Comparison of ENCODE assay signal across 1 cellular context in the genomic region with DNA sequence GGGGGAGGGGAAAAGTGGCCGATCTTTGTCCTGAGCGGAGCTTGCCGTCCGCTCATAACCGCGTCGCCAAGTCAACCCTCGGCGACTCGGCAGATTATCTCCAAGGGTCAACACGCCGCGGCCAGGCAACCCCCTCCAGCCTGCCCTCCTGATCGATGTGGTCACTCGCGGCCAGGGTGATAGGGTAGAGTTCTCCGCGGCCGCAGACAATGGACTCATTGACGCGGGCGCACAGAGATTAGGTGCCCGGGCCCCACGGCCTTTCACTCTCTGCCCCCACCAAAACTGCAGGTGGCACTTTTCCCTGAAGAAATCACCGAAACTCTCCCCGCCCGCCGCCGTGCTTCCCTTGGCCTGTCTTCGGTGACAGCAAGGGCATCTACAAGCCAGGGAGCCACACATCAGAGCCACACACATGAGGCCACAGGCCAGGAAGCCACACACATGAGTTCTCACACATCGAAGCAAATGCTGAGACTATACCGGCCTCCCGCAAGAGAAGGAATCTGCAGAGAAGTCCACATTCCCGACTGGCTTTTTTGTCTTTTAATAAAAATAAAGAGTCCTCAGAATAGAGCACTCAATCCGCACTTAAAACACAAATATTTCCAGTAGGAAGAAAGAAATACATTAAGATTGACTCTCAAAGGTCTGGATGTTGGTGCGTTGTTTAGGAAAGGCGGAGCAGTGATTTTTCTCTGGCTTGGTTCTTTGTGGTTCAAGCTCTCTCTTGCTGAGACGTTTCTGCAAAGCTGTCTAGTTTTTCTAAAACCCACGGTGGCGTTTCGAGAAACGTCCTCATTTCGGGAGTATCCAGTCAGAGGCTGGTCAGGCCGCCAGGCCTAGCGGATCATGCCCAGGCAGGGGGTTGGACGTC.
TF ChIP-seq lines count a peak whose summit lies in the region.

No MANE protein-coding gene starts in this region.

TF ChIP-seq in HepG2, 621 proteins besides CTCF, POLR2A, EP300 and RAD21 (continued from another document and continues in another):
- TF ChIP-seq, protein P1, sequence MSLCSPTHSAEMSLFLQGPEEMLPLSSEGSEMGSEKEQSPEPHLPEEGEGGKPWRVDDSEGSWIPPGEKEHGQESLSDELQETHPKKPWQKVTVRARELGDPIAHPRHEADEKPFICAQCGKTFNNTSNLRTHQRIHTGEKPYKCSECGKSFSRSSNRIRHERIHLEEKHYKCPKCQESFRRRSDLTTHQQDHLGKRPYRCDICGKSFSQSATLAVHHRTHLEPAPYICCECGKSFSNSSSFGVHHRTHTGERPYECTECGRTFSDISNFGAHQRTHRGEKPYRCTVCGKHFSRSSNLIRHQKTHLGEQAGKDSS (CRISPR knock-in tag; IDR thresholded peaks at IDR 0.05; ENCODE audit: borderline replicate concordance, low read depth), result no peak
- TF ChIP-seq, protein P2, sequence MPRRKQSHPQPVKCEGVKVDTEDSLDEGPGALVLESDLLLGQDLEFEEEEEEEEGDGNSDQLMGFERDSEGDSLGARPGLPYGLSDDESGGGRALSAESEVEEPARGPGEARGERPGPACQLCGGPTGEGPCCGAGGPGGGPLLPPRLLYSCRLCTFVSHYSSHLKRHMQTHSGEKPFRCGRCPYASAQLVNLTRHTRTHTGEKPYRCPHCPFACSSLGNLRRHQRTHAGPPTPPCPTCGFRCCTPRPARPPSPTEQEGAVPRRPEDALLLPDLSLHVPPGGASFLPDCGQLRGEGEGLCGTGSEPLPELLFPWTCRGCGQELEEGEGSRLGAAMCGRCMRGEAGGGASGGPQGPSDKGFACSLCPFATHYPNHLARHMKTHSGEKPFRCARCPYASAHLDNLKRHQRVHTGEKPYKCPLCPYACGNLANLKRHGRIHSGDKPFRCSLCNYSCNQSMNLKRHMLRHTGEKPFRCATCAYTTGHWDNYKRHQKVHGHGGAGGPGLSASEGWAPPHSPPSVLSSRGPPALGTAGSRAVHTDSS (CRISPR knock-in tag; conservative IDR thresholded peaks at IDR 0.05), result no peak
- TF ChIP-seq SOX5 (CRISPR knock-in tag; IDR thresholded peaks at IDR 0.05; ENCODE audit: borderline replicate concordance) (no peak), ZNF44 (CRISPR knock-in tag; IDR thresholded peaks at IDR 0.05) (no peak), ATF7-NPFF (CRISPR knock-in tag; IDR thresholded peaks at IDR 0.05; ENCODE audit: low read depth) (no peak), MATR3 (CRISPR knock-in tag; IDR thresholded peaks at IDR 0.05) (no peak), CBFB (CRISPR knock-in tag; IDR thresholded peaks at IDR 0.05) (no peak), HDAC2 (CRISPR knock-in tag; IDR thresholded peaks at IDR 0.05) (peak; percentile 45; the same call in 1 of the 2 replicates), TMF1 (CRISPR knock-in tag; IDR thresholded peaks at IDR 0.05; ENCODE audit: low read depth) (no peak; the same call in 1 of the 2 replicates), SMARCE1 (IDR thresholded peaks at IDR 0.05; ENCODE audit: borderline replicate concordance) (no peak), ZFAT (CRISPR knock-in tag; conservative IDR thresholded peaks at IDR 0.05) (no peak), KMT2A (CRISPR knock-in tag; IDR thresholded peaks at IDR 0.05) (0 out of 2 replicates have a peak, but pooled peaks have one; percentile 30), ZNF225 (CRISPR knock-in tag; IDR thresholded peaks at IDR 0.05) (no peak), ZKSCAN1 (IDR thresholded peaks at IDR 0.05; ENCODE audit: low read length) (no peak), SMAD1 (CRISPR knock-in tag; IDR thresholded peaks at IDR 0.05; ENCODE audit: borderline replicate concordance, low read depth) (no peak), NCOR1 (IDR thresholded peaks at IDR 0.05; ENCODE audit: borderline replicate concordance, low read length) (no peak), PAF1 (CRISPR knock-in tag; IDR thresholded peaks at IDR 0.05) (no peak), ISL2 (CRISPR knock-in tag; IDR thresholded peaks at IDR 0.05) (no peak), ZNF773 (CRISPR knock-in tag; IDR thresholded peaks at IDR 0.05; ENCODE audit: borderline replicate concordance) (no peak), SOX6 (IDR thresholded peaks at IDR 0.05) (no peak), SOX6 (CRISPR knock-in tag; IDR thresholded peaks at IDR 0.05) (peak; percentile 82), ZNF577 (CRISPR knock-in tag; IDR thresholded peaks at IDR 0.05; ENCODE audit: borderline replicate concordance, low read depth) (no peak), ARID2 (CRISPR knock-in tag; IDR thresholded peaks at IDR 0.05; ENCODE audit: borderline replicate concordance) (no peak), KDM3A (CRISPR knock-in tag; IDR thresholded peaks at IDR 0.05; ENCODE audit: low read depth) (no peak), HOXD1 (CRISPR knock-in tag; IDR thresholded peaks at IDR 0.05) (no peak), ZSCAN20 (CRISPR knock-in tag; IDR thresholded peaks at IDR 0.05; ENCODE audit: borderline replicate concordance) (no peak), ZIK1 (CRISPR knock-in tag; IDR thresholded peaks at IDR 0.05; ENCODE audit: borderline replicate concordance, low read depth) (no peak), PCBP1 (IDR thresholded peaks at IDR 0.05; ENCODE audit: borderline replicate concordance, low read depth, low read length) (peak; percentile 92), TP53 (CRISPR knock-in tag; conservative IDR thresholded peaks at IDR 0.05) (no peak)
- TF ChIP-seq, protein P3, sequence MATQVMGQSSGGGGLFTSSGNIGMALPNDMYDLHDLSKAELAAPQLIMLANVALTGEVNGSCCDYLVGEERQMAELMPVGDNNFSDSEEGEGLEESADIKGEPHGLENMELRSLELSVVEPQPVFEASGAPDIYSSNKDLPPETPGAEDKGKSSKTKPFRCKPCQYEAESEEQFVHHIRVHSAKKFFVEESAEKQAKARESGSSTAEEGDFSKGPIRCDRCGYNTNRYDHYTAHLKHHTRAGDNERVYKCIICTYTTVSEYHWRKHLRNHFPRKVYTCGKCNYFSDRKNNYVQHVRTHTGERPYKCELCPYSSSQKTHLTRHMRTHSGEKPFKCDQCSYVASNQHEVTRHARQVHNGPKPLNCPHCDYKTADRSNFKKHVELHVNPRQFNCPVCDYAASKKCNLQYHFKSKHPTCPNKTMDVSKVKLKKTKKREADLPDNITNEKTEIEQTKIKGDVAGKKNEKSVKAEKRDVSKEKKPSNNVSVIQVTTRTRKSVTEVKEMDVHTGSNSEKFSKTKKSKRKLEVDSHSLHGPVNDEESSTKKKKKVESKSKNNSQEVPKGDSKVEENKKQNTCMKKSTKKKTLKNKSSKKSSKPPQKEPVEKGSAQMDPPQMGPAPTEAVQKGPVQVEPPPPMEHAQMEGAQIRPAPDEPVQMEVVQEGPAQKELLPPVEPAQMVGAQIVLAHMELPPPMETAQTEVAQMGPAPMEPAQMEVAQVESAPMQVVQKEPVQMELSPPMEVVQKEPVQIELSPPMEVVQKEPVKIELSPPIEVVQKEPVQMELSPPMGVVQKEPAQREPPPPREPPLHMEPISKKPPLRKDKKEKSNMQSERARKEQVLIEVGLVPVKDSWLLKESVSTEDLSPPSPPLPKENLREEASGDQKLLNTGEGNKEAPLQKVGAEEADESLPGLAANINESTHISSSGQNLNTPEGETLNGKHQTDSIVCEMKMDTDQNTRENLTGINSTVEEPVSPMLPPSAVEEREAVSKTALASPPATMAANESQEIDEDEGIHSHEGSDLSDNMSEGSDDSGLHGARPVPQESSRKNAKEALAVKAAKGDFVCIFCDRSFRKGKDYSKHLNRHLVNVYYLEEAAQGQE (IDR thresholded peaks at IDR 0.05; ENCODE audit: borderline replicate concordance in 1 of 2, low read depth in 1 of 2, low read length in 2 of 2), result no peak
- TF ChIP-seq, protein P4, sequence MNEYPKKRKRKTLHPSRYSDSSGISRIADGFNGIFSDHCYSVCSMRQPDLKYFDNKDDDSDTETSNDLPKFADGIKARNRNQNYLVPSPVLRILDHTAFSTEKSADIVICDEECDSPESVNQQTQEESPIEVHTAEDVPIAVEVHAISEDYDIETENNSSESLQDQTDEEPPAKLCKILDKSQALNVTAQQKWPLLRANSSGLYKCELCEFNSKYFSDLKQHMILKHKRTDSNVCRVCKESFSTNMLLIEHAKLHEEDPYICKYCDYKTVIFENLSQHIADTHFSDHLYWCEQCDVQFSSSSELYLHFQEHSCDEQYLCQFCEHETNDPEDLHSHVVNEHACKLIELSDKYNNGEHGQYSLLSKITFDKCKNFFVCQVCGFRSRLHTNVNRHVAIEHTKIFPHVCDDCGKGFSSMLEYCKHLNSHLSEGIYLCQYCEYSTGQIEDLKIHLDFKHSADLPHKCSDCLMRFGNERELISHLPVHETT (CRISPR knock-in tag; conservative IDR thresholded peaks at IDR 0.05), result no peak
- TF ChIP-seq, protein P5, sequence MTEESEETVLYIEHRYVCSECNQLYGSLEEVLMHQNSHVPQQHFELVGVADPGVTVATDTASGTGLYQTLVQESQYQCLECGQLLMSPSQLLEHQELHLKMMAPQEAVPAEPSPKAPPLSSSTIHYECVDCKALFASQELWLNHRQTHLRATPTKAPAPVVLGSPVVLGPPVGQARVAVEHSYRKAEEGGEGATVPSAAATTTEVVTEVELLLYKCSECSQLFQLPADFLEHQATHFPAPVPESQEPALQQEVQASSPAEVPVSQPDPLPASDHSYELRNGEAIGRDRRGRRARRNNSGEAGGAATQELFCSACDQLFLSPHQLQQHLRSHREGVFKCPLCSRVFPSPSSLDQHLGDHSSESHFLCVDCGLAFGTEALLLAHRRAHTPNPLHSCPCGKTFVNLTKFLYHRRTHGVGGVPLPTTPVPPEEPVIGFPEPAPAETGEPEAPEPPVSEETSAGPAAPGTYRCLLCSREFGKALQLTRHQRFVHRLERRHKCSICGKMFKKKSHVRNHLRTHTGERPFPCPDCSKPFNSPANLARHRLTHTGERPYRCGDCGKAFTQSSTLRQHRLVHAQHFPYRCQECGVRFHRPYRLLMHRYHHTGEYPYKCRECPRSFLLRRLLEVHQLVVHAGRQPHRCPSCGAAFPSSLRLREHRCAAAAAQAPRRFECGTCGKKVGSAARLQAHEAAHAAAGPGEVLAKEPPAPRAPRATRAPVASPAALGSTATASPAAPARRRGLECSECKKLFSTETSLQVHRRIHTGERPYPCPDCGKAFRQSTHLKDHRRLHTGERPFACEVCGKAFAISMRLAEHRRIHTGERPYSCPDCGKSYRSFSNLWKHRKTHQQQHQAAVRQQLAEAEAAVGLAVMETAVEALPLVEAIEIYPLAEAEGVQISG (CRISPR knock-in tag; IDR thresholded peaks at IDR 0.05), result no peak
- TF ChIP-seq, protein P6, sequence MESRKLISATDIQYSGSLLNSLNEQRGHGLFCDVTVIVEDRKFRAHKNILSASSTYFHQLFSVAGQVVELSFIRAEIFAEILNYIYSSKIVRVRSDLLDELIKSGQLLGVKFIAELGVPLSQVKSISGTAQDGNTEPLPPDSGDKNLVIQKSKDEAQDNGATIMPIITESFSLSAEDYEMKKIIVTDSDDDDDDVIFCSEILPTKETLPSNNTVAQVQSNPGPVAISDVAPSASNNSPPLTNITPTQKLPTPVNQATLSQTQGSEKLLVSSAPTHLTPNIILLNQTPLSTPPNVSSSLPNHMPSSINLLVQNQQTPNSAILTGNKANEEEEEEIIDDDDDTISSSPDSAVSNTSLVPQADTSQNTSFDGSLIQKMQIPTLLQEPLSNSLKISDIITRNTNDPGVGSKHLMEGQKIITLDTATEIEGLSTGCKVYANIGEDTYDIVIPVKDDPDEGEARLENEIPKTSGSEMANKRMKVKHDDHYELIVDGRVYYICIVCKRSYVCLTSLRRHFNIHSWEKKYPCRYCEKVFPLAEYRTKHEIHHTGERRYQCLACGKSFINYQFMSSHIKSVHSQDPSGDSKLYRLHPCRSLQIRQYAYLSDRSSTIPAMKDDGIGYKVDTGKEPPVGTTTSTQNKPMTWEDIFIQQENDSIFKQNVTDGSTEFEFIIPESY (CRISPR knock-in tag; IDR thresholded peaks at IDR 0.05), result 0 out of 2 replicates have a peak, but pooled peaks have one; percentile 65
- TF ChIP-seq, protein P7, sequence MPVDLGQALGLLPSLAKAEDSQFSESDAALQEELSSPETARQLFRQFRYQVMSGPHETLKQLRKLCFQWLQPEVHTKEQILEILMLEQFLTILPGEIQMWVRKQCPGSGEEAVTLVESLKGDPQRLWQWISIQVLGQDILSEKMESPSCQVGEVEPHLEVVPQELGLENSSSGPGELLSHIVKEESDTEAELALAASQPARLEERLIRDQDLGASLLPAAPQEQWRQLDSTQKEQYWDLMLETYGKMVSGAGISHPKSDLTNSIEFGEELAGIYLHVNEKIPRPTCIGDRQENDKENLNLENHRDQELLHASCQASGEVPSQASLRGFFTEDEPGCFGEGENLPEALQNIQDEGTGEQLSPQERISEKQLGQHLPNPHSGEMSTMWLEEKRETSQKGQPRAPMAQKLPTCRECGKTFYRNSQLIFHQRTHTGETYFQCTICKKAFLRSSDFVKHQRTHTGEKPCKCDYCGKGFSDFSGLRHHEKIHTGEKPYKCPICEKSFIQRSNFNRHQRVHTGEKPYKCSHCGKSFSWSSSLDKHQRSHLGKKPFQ (CRISPR knock-in tag; IDR thresholded peaks at IDR 0.05; ENCODE audit: insufficient replicate concordance), result no peak
- TF ChIP-seq, protein P8, sequence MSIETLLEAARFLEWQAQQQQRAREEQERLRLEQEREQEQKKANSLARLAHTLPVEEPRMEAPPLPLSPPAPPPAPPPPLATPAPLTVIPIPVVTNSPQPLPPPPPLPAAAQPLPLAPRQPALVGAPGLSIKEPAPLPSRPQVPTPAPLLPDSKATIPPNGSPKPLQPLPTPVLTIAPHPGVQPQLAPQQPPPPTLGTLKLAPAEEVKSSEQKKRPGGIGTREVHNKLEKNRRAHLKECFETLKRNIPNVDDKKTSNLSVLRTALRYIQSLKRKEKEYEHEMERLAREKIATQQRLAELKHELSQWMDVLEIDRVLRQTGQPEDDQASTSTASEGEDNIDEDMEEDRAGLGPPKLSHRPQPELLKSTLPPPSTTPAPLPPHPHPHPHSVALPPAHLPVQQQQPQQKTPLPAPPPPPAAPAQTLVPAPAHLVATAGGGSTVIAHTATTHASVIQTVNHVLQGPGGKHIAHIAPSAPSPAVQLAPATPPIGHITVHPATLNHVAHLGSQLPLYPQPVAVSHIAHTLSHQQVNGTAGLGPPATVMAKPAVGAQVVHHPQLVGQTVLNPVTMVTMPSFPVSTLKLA (IDR thresholded peaks at IDR 0.05), result no peak
- TF ChIP-seq, protein P9, sequence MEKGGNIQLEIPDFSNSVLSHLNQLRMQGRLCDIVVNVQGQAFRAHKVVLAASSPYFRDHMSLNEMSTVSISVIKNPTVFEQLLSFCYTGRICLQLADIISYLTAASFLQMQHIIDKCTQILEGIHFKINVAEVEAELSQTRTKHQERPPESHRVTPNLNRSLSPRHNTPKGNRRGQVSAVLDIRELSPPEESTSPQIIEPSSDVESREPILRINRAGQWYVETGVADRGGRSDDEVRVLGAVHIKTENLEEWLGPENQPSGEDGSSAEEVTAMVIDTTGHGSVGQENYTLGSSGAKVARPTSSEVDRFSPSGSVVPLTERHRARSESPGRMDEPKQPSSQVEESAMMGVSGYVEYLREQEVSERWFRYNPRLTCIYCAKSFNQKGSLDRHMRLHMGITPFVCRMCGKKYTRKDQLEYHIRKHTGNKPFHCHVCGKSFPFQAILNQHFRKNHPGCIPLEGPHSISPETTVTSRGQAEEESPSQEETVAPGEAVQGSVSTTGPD (CRISPR knock-in tag; IDR thresholded peaks at IDR 0.05), result no peak
- TF ChIP-seq, protein P10, sequence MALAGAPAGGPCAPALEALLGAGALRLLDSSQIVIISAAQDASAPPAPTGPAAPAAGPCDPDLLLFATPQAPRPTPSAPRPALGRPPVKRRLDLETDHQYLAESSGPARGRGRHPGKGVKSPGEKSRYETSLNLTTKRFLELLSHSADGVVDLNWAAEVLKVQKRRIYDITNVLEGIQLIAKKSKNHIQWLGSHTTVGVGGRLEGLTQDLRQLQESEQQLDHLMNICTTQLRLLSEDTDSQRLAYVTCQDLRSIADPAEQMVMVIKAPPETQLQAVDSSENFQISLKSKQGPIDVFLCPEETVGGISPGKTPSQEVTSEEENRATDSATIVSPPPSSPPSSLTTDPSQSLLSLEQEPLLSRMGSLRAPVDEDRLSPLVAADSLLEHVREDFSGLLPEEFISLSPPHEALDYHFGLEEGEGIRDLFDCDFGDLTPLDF (CRISPR knock-in tag; IDR thresholded peaks at IDR 0.05), result no peak
